In genomic region chr16:84829168-84829965, GRCh38 we compare ENCODE assay signal across 1 cellular context.
A peak's percentile ranks its signal among the peaks of the same experiment; 100 is the strongest.
TF ChIP-seq lines count a peak whose summit lies in the region.

No MANE protein-coding gene starts in this region.

TF ChIP-seq in SK-N-SH, 30 proteins besides CTCF, POLR2A, EP300 and RAD21 (continued from another document):
- peak; percentile 24; the same call in 1 of the 2 replicates for TF ChIP-seq REST (IDR thresholded peaks at IDR 0.05; ENCODE audit: low read depth, low read length)
- peak; percentile 93 for TF ChIP-seq TEAD4 (IDR thresholded peaks at IDR 0.05; ENCODE audit: borderline replicate concordance, insufficient read depth)
- TF ChIP-seq TCF12 (IDR thresholded peaks at IDR 0.05), result peak; percentile 88
- TF ChIP-seq NFIC (IDR thresholded peaks at IDR 0.05; ENCODE audit: borderline replicate concordance), result peak; percentile 85
- no peak for TF ChIP-seq FOXJ3 (CRISPR knock-in tag; IDR thresholded peaks at IDR 0.05)
- TF ChIP-seq PBX3 (IDR thresholded peaks at IDR 0.05), result peak; percentile 67
- TF ChIP-seq SIN3A (IDR thresholded peaks at IDR 0.05; ENCODE audit: borderline replicate concordance, low read depth, low read length), result peak; percentile 42; the same call in 1 of the 2 replicates
- TF ChIP-seq RFX5 (IDR thresholded peaks at IDR 0.05; ENCODE audit: low read length), result no peak
- no peak for TF ChIP-seq FOXM1 (IDR thresholded peaks at IDR 0.05; ENCODE audit: low read depth)
- peak; percentile 42; the same call in 1 of the 2 replicates for TF ChIP-seq JUND (IDR thresholded peaks at IDR 0.05)
